Comparison of ENCODE assay signal across 23 cellular contexts in the genomic region with DNA sequence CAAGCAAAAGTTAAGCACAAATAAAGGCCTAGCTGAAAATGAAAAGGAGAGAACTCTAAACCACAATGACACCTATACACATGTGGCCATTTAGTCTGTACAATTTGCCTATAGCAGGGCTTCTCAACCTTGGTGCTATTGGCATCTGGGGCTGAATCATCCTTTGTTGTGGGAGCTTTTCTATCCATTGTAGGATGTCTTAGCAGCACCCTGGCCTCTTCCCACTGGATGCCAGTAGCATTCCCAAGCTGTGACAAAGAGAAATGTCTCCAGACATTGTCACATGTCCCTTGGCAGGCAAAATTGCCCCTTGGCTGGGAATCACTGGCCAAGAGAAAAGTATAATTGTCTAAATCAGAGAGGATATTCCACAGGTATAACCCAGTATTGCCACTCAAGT. TPM values are rescaled to one million over a fixed set of nuclear protein-coding genes. Genes with fewer than 3 reads are reported as not detected.
DNase-seq lines count a peak whose midpoint lies in the region; ATAC-seq, FAIRE-seq and TF ChIP-seq lines count a peak whose summit lies in the region.
"Had no signal": no experiment of that assay in that cellular context is flagged by ENCODE, and none has a peak within 500 bp of the region (broad histone marks: within the 10 kb centered on the region; RNA-seq: fewer than 3 reads in every experiment).

No MANE protein-coding gene starts in this region.

- H3F3A ChIP-seq in GM23248 (ENCODE audit: insufficient read depth) (no peaks in the 10 kb centered on the region), neural progenitor cell (ENCODE audit: low read depth) (no peaks in the 10 kb centered on the region)

- H3K36me3 ChIP-seq in GM23248 (ENCODE audit: low read depth) (no peaks in the 10 kb centered on the region), astrocyte (ENCODE audit: insufficient read depth, low read length) (no peaks in the 10 kb centered on the region), neural progenitor cell (no peaks in the 10 kb centered on the region), WERI-Rb-1 (no peaks in the 10 kb centered on the region)
- H3K36me3 ChIP-seq in naive thymus-derived CD4-positive, alpha-beta T cell (ENCODE audit: control insufficient read depth in 2 of 3, insufficient read depth in 3 of 3, low read length in 3 of 3) = no peaks in the 10 kb centered on the region
- H3K36me3 ChIP-seq: BLaER1, SJSA1 had no signal

- TF ChIP-seq RAD21 in A549 (conservative IDR thresholded peaks at IDR 0.05 in 1 of 2, IDR thresholded peaks at IDR 0.05 in 1 of 2) = no peak

- no peak for TF ChIP-seq EP300 in A549 (IDR thresholded peaks at IDR 0.05)

- TF ChIP-seq POLR2A in A549 (IDR thresholded peaks at IDR 0.05; ENCODE audit: low read length) = no peak

- H3K4me1 Mint-ChIP-seq in astrocyte (ENCODE audit: low read depth, unreplicated experiment) = peaks cover 10% of the 10 kb centered on the region
- no peaks in the 10 kb centered on the region for H3K4me1 Mint-ChIP-seq in neural progenitor cell
- no peaks in the 10 kb centered on the region for H3K4me1 Mint-ChIP-seq in naive thymus-derived CD4-positive, alpha-beta T cell
- H3K4me1 Mint-ChIP-seq: CD4-positive, alpha-beta memory T cell; H9 had no signal

- DNase-seq in A549 (ENCODE audit: low read depth in 1 of 2, low spot score in 1 of 2) (peak in 1 of 2 experiments; percentile 13), GM23248 (peak; percentile 1), astrocyte (ENCODE audit: low read depth) (no peak), neural progenitor cell (ENCODE audit: low spot score) (peak; percentile 20), WERI-Rb-1 (no peak), NCI-H526 (lab: John Stamatoyannopoulos, UW) (no peak)
- DNase-seq in naive thymus-derived CD4-positive, alpha-beta T cell = no peak
- DNase-seq: Caco-2; CD4-positive, alpha-beta memory T cell; H9; KG1; NCI-H1092 treated with DMSO at 0.1 percent for 48 hours; NCI-H1436 treated with DMSO at 0.1 percent for 48 hours; NCI-H1930; NCI-H345; NCI-H526 treated with DMSO at 0.1 percent for 48 hours; OCI-M1 had no signal

- H3K36me3 Mint-ChIP-seq in astrocyte (ENCODE audit: low read depth, unreplicated experiment) = no peaks in the 10 kb centered on the region
- no peaks in the 10 kb centered on the region for H3K36me3 Mint-ChIP-seq in neural progenitor cell
- no peaks in the 10 kb centered on the region for H3K36me3 Mint-ChIP-seq in naive thymus-derived CD4-positive, alpha-beta T cell
- H3K36me3 Mint-ChIP-seq: CD4-positive, alpha-beta memory T cell had no signal

- TF ChIP-seq CTCF in A549 (IDR thresholded peaks at IDR 0.05) (no peak), astrocyte (IDR thresholded peaks at IDR 0.05; ENCODE audit: insufficient read depth, low read depth, low read length) (no peak), neural progenitor cell (IDR thresholded peaks at IDR 0.05) (no peak), WERI-Rb-1 (IDR thresholded peaks at IDR 0.05; ENCODE audit: low read depth, low read length) (no peak)

- no peaks in the 10 kb centered on the region for H3K9me2 ChIP-seq in GM23248 (ENCODE audit: insufficient read depth)

- H3K4me3 Mint-ChIP-seq in astrocyte (ENCODE audit: unreplicated experiment) = no peak overlapping the region
- H3K4me3 Mint-ChIP-seq in neural progenitor cell = no peak overlapping the region
- no peak overlapping the region for H3K4me3 Mint-ChIP-seq in naive thymus-derived CD4-positive, alpha-beta T cell
- H3K4me3 Mint-ChIP-seq: CD4-positive, alpha-beta memory T cell; H9 had no signal

- H3K27ac Mint-ChIP-seq in astrocyte (ENCODE audit: unreplicated experiment) (no peak overlapping the region), neural progenitor cell (no peak overlapping the region)
- H3K27ac Mint-ChIP-seq in naive thymus-derived CD4-positive, alpha-beta T cell = no peak overlapping the region
- H3K27ac Mint-ChIP-seq: CD4-positive, alpha-beta memory T cell; H9 had no signal

- intact Hi-C loops in naive thymus-derived CD4-positive, alpha-beta T cell (cut with micrococcal nuclease) = no loop called here

- H3K4me3 ChIP-seq in A549 (no peak overlapping the region), GM23248 (no peak overlapping the region), astrocyte (ENCODE audit: insufficient read depth, low read depth, low read length) (no peak overlapping the region), neural progenitor cell (no peak overlapping the region), WERI-Rb-1 (ENCODE audit: low read depth, low read length) (no peak overlapping the region)
- H3K4me3 ChIP-seq in naive thymus-derived CD4-positive, alpha-beta T cell (ENCODE audit: low read length) = no peak overlapping the region
- H3K4me3 ChIP-seq: BLaER1, SJSA1 had no signal

- no peaks in the 10 kb centered on the region for H3K9me3 ChIP-seq in A549
- no peaks in the 10 kb centered on the region for H3K9me3 ChIP-seq in GM23248 (ENCODE audit: low read depth)
- no peaks in the 10 kb centered on the region for H3K9me3 ChIP-seq in astrocyte (ENCODE audit: insufficient read depth, low read depth, low read length)
- no peaks in the 10 kb centered on the region for H3K9me3 ChIP-seq in neural progenitor cell (ENCODE audit: low read depth)
- H3K9me3 ChIP-seq in WERI-Rb-1 (ENCODE audit: severe bottlenecking) = no peaks in the 10 kb centered on the region
- H3K9me3 ChIP-seq in naive thymus-derived CD4-positive, alpha-beta T cell (ENCODE audit: control insufficient read depth in 2 of 3, low read length in 3 of 3) = no peaks in the 10 kb centered on the region
- H3K9me3 ChIP-seq: BLaER1, Caco-2, SJSA1 had no signal

- H4K20me1 ChIP-seq in GM23248 (ENCODE audit: insufficient read depth) (no peaks in the 10 kb centered on the region), astrocyte (ENCODE audit: insufficient read depth, low read length) (no peaks in the 10 kb centered on the region), neural progenitor cell (ENCODE audit: low read depth) (no peaks in the 10 kb centered on the region)
- H4K20me1 ChIP-seq: BLaER1 had no signal

- H3K4me2 ChIP-seq in A549 = no peak overlapping the region
- H3K4me2 ChIP-seq in GM23248 (ENCODE audit: unreplicated experiment) = no peak overlapping the region
- H3K4me2 ChIP-seq in astrocyte (ENCODE audit: low read length) = no peak overlapping the region
- no peak overlapping the region for H3K4me2 ChIP-seq in neural progenitor cell
- H3K4me2 ChIP-seq: BLaER1 had no signal

- H3K9me3 Mint-ChIP-seq in astrocyte (ENCODE audit: unreplicated experiment) = no peaks in the 10 kb centered on the region
- peaks cover 6% of the 10 kb centered on the region for H3K9me3 Mint-ChIP-seq in neural progenitor cell
- H3K9me3 Mint-ChIP-seq in naive thymus-derived CD4-positive, alpha-beta T cell = peaks cover 0 to 2% (median 0%) of the 10 kb centered on the region in 11 donors
- H3K9me3 Mint-ChIP-seq: CD4-positive, alpha-beta memory T cell had no signal

- ATAC-seq in A549 = 0 out of 6 replicates have a peak, but pooled peaks of 1 of the 2 experiments have one; percentile 24
- ATAC-seq in HG03460 (IDR thresholded peaks at IDR 0.05; ENCODE audit: unreplicated experiment) = no peak
- no peak for ATAC-seq in naive thymus-derived CD4-positive, alpha-beta T cell
- ATAC-seq: Right ventricle myocardium inferior had no signal

- no peaks in the 10 kb centered on the region for H3K79me2 ChIP-seq in GM23248 (ENCODE audit: insufficient read depth)
- H3K79me2 ChIP-seq in astrocyte (ENCODE audit: insufficient read depth, low read length) = no peaks in the 10 kb centered on the region
- H3K79me2 ChIP-seq in neural progenitor cell (ENCODE audit: low read depth) = no peaks in the 10 kb centered on the region

- H3K27me3 ChIP-seq in GM23248 (replicated peaks; ENCODE audit: insufficient read depth) = no peaks in the 10 kb centered on the region
- no peaks in the 10 kb centered on the region for H3K27me3 ChIP-seq in astrocyte (ENCODE audit: insufficient read depth, low read length)
- H3K27me3 ChIP-seq in neural progenitor cell = no peaks in the 10 kb centered on the region
- H3K27me3 ChIP-seq in WERI-Rb-1 (ENCODE audit: insufficient read depth, low read depth, severe bottlenecking) = peaks cover 75% of the 10 kb centered on the region
- H3K27me3 ChIP-seq in naive thymus-derived CD4-positive, alpha-beta T cell (ENCODE audit: control insufficient read depth in 2 of 2, insufficient read depth in 2 of 2, low read length in 2 of 2) = no peaks in the 10 kb centered on the region
- H3K27me3 ChIP-seq: SJSA1 had no signal

- H2AFZ ChIP-seq in GM23248 (no peak overlapping the region), astrocyte (ENCODE audit: low read depth, low read length) (no peak overlapping the region), neural progenitor cell (replicated peaks) (no peak overlapping the region)

- H3K27ac ChIP-seq in A549 = no peak overlapping the region
- H3K27ac ChIP-seq in GM23248 = no peak overlapping the region
- no peak overlapping the region for H3K27ac ChIP-seq in astrocyte (ENCODE audit: low read depth, low read length)
- no peak overlapping the region for H3K27ac ChIP-seq in neural progenitor cell
- H3K27ac ChIP-seq in WERI-Rb-1 = no peak overlapping the region
- no peak overlapping the region for H3K27ac ChIP-seq in naive thymus-derived CD4-positive, alpha-beta T cell (ENCODE audit: low read depth, low read length)
- H3K27ac ChIP-seq: BLaER1, SJSA1 had no signal

- FAIRE-seq in A549 (lab: Jason Lieb, UNC) (peak; percentile 68), astrocyte (lab: Jason Lieb, UNC) (peak; percentile 83)
- FAIRE-seq: A204.1, HTR-8/SVneo had no signal

- H3K4me1 ChIP-seq in A549 (peaks cover 14% of the 10 kb centered on the region; the same call in 2 of the 3 replicates), GM23248 (ENCODE audit: insufficient read depth) (no peaks in the 10 kb centered on the region), astrocyte (ENCODE audit: insufficient read depth, low read length) (no peaks in the 10 kb centered on the region), neural progenitor cell (no peaks in the 10 kb centered on the region)
- no peaks in the 10 kb centered on the region for H3K4me1 ChIP-seq in naive thymus-derived CD4-positive, alpha-beta T cell (ENCODE audit: control insufficient read depth in 2 of 2, insufficient read depth in 2 of 2, low read length in 2 of 2)
- H3K4me1 ChIP-seq: BLaER1, SJSA1 had no signal

- CTCF ChIA-PET in A549 (lab: Yijun Ruan, JAX) = interaction anchor here (1.1 kb wide), 1 partner anchor 8 kb away, joined by 6 read pairs; no protein-coding TSS in a partner anchor
- CTCF ChIA-PET in naive thymus-derived CD4-positive, alpha-beta T cell (lab: Charles Lee) = no interaction called here

- in situ Hi-C loops in GM23248 (cut with MboI) = no loop called here

- POLR2A ChIA-PET in A549 (lab: Yijun Ruan, JAX) = no interaction called here
- POLR2A ChIA-PET in naive thymus-derived CD4-positive, alpha-beta T cell (lab: Charles Lee) = no interaction called here

- H3K9ac ChIP-seq in GM23248 (no peak overlapping the region), astrocyte (ENCODE audit: low read length) (no peak overlapping the region), neural progenitor cell (no peak overlapping the region)
- H3K9ac ChIP-seq: BLaER1 had no signal

- H3K27me3 Mint-ChIP-seq in astrocyte (ENCODE audit: low read depth, unreplicated experiment) (no peaks in the 10 kb centered on the region), neural progenitor cell (ENCODE audit: insufficient read depth, low read depth) (no peaks in the 10 kb centered on the region)
- peaks cover 0 to 20% (median 0%) of the 10 kb centered on the region in 5 donors for H3K27me3 Mint-ChIP-seq in naive thymus-derived CD4-positive, alpha-beta T cell

RNA-seq across cellular contexts. Expression of gene PRPS2, which starts 13.5 kb away (rescaled TPM):
- 36.4 and 40.3 TPM in 2 replicates for polyA plus RNA-seq in A549 (2011; rRNA removed)
- 39.5 and 47.8 TPM in 2 replicates for polyA plus RNA-seq in A549 (2012; cell fraction: cytosol; rRNA removed)
- polyA plus RNA-seq in A549 (2012; cell fraction: nucleus; rRNA removed) = 40.5 and 54.2 TPM in 2 replicates
- polyA plus RNA-seq in A549 (2017; fragmentation: RNase III; extraction: RNeasy Plus Mini Kit Qiagen cat#74134 plus additional on column Dnase treatment) = 49.6 to 51.8 TPM (median 49.9 TPM) in 3 replicates
- 56.8 and 73.7 TPM in 2 replicates for polyA minus RNA-seq in A549 (2011; rRNA and poly(A)+ RNA removed)
- 20.1 and 22.5 TPM in 2 replicates for total RNA-seq in GM23248 (2014; rRNA removed; shearing (Covaris generic))
- polyA plus RNA-seq in GM23248 (2016; fragmentation: Nextera tagmentation; extraction: Ambion mirVana) = 20.6 and 21.1 TPM in 2 replicates
- 11.8 and 12.6 TPM in 2 replicates for total RNA-seq in astrocyte
- total RNA-seq in neural progenitor cell (ENCODE audit: low replicate concordance) = 21.6 and 32.2 TPM in 2 replicates
- 10 to 100 TPM; 24.7 to 95.8 (median 32.0) TPM for total RNA-seq in naive thymus-derived CD4-positive, alpha-beta T cell
- 10 to 100 TPM; 26.0 to 34.7 TPM for polyA plus RNA-seq in naive thymus-derived CD4-positive, alpha-beta T cell

Comparison
In these comparisons a context has a peak if more than half of its experiments do, and no peak if none do; other contexts are left out.
1. DNase-seq: peak in GM23248 (single experiment) and neural progenitor cell (single experiment); none in astrocyte (single experiment), WERI-Rb-1 (single experiment), NCI-H526 (0 of 2) and naive thymus-derived CD4-positive, alpha-beta T cell (0 of 9).